ENCODE assay signal across 21 cellular contexts in genomic region chr20:23264545-23264944, GRCh38.
A peak's percentile ranks its signal among the peaks of the same experiment; 100 is the strongest.
DNase-seq lines count a peak whose midpoint lies in the region; ATAC-seq and TF ChIP-seq lines count a peak whose summit lies in the region.
"Had no signal": no experiment of that assay in that cellular context is flagged by ENCODE, and none has a peak within 500 bp of the region (broad histone marks: within the 10 kb centered on the region; RNA-seq: fewer than 3 reads in every experiment).

No MANE protein-coding gene starts in this region.

- H3K18ac ChIP-seq in H9 (ENCODE audit: insufficient read length, low read depth, low read length) (no peak overlapping the region), neuronal stem cell (ENCODE audit: low read length) (no peak overlapping the region)

- H2BK12ac ChIP-seq in H9 (ENCODE audit: insufficient read length, low read depth, low read length) (no peak overlapping the region), neuronal stem cell (ENCODE audit: low read length) (no peak overlapping the region)

- H3K36me3 Mint-ChIP-seq in H9 (ENCODE audit: insufficient read depth in 1 of 3, low read depth in 3 of 3): peaks cover 11 to 17% (median 11%) of the 10 kb centered on the region in 3 experiments; a peak in 6 of 7 replicates
- peaks cover 0 to 2% of the 10 kb centered on the region in 2 donors for H3K36me3 Mint-ChIP-seq in activated T-cell treated with anti-CD3 and anti-CD28 coated beads, Interleukin-2, amount 50 U/mL, for 72 hours (ENCODE audit: insufficient read depth in 2 of 2)
- H3K36me3 Mint-ChIP-seq: CD4-positive, alpha-beta memory T cell had no signal

- H3K14ac ChIP-seq in H9 (ENCODE audit: insufficient read depth, low read length) (no peak overlapping the region), neuronal stem cell (ENCODE audit: low read length) (peak overlapping the region; percentile 92)

- H3K79me1 ChIP-seq in H9 (ENCODE audit: insufficient read depth, low read depth, low read length, poor library complexity, severe bottlenecking): no peaks in the 10 kb centered on the region
- no peaks in the 10 kb centered on the region for H3K79me1 ChIP-seq in neuronal stem cell (ENCODE audit: low read depth, low read length)

- no peaks in the 10 kb centered on the region for H3K79me2 ChIP-seq in H9 (ENCODE audit: insufficient read depth, low read length)

- no peak overlapping the region for H3K56ac ChIP-seq in H9 (ENCODE audit: insufficient read length, low read depth, low read length)

- H2BK5ac ChIP-seq in H9 (ENCODE audit: insufficient read length, low read length) (no peak overlapping the region), neuronal stem cell (ENCODE audit: low read length) (no peak overlapping the region)

- H3T11ph ChIP-seq in H9 (ENCODE audit: low read length): no peak overlapping the region

- no peak overlapping the region for H4K91ac ChIP-seq in H9 (ENCODE audit: insufficient read length, low read depth, low read length)
- H4K91ac ChIP-seq in neuronal stem cell (ENCODE audit: low read depth, low read length, poor library complexity): no peak overlapping the region

- H3K4me1 ChIP-seq in H9 (ENCODE audit: insufficient read depth, low read length): no peaks in the 10 kb centered on the region
- peaks cover 0 to 1% of the 10 kb centered on the region in 2 donors for H3K4me1 ChIP-seq in neuronal stem cell (ENCODE audit: control insufficient read depth in 2 of 2, insufficient read depth in 1 of 2, low read depth in 1 of 2, low read length in 2 of 2)
- peaks cover 0 to 6% (median 1%) of the 10 kb centered on the region in 4 donors for H3K4me1 ChIP-seq in upper lobe of left lung
- H3K4me1 ChIP-seq: BE2C, HAP-1 had no signal

- H3K4me3 Mint-ChIP-seq in H9: no peak overlapping the region
- H3K4me3 Mint-ChIP-seq in activated T-cell treated with anti-CD3 and anti-CD28 coated beads, Interleukin-2, amount 50 U/mL, for 72 hours: no peak overlapping the region
- H3K4me3 Mint-ChIP-seq: CD4-positive, alpha-beta memory T cell; GM23338; HFFc6 had no signal

- H3K4me1 Mint-ChIP-seq in H9: peaks cover 0 to 2% of the 10 kb centered on the region in 2 experiments; a peak in 1 of 4 replicates
- no peaks in the 10 kb centered on the region for H3K4me1 Mint-ChIP-seq in activated T-cell treated with anti-CD3 and anti-CD28 coated beads, Interleukin-2, amount 50 U/mL, for 72 hours (ENCODE audit: low read depth)
- H3K4me1 Mint-ChIP-seq: CD4-positive, alpha-beta memory T cell; GM23338 had no signal

- no peaks in the 10 kb centered on the region for H4K20me1 ChIP-seq in H9 (ENCODE audit: control insufficient read depth, insufficient read depth, insufficient read length)
- H4K20me1 ChIP-seq: BLaER1 treated with 17β-estradiol and CSF1 and Interleukin-3, amounts not matched to agents 10 nM and 100 nM had no signal

- H3K9ac ChIP-seq in H9 (ENCODE audit: extremely low read depth, insufficient read length, low read length) (no peak overlapping the region), neuronal stem cell (ENCODE audit: low read depth, low read length, poor library complexity) (no peak overlapping the region)
- H3K9ac ChIP-seq: BLaER1 treated with 17β-estradiol and CSF1 and Interleukin-3, amounts not matched to agents 10 nM and 100 nM had no signal

- H3K27me3 ChIP-seq in H9 (ENCODE audit: insufficient read depth, low read length) (no peaks in the 10 kb centered on the region), neuronal stem cell (ENCODE audit: control insufficient read depth in 3 of 3, insufficient read depth in 3 of 3, low read depth in 1 of 3, low read length in 3 of 3) (no peaks in the 10 kb centered on the region), upper lobe of left lung (no peaks in the 10 kb centered on the region)
- H3K27me3 ChIP-seq: BE2C; BLaER1 treated with 17β-estradiol and CSF1 and Interleukin-3, amounts not matched to agents 10 nM and 100 nM had no signal

- WGBS in H9 (ENCODE audit: extremely low coverage, insufficient read length, low lambda C conversion rate): no CpG with 5 or more reads among the region's 4 CpGs
- no CpG with 5 or more reads among the region's 4 CpGs for WGBS in neuronal stem cell (ENCODE audit: extremely low coverage in 2 of 2, insufficient read length in 2 of 2, insufficient replicate concordance in 1 of 2), 2 donors
- WGBS in upper lobe of left lung, 2 donors: 93 to 94% methylated on average over 3 to 4 of the region's 4 CpGs

- H3K4me2 ChIP-seq in H9 (ENCODE audit: insufficient read depth, insufficient read length, low read length) (no peak overlapping the region), neuronal stem cell (ENCODE audit: insufficient read depth, low read length, poor library complexity, severe bottlenecking) (no peak overlapping the region)
- H3K4me2 ChIP-seq: A549, GM23338 had no signal

- TF ChIP-seq CTCF in H9 (conservative IDR thresholded peaks at IDR 0.05) (no peak), upper lobe of left lung (IDR thresholded peaks at IDR 0.05) (no peak)

- no peak overlapping the region for H4K5ac ChIP-seq in H9 (ENCODE audit: insufficient read length, low read depth, low read length)

- DNase-seq in H9 (peak; percentile 3), ecto neural progenitor cell (ENCODE audit: low spot score) (peak; percentile 13), neuronal stem cell (ENCODE audit: low spot score) (no peak), ureter (ENCODE audit: low spot score) (peak; percentile 23), upper lobe of left lung (no peak)
- DNase-seq in stimulated activated CD8-positive, alpha-beta memory T cell treated with anti-CD3 and anti-CD28 coated beads, Interleukin-4, amount 100 ng/mL, for 48 hours: no peak
- DNase-seq in activated T-cell treated with anti-CD3 and anti-CD28 coated beads, Interleukin-2, amount 50 U/mL, for 72 hours: no peak
- DNase-seq: 8988T; ACHN; AML-193; BE2C; Calu3; CD4-positive, alpha-beta memory T cell; COR-L47; DMS53; GF-D8; HFFc6 had no signal

- H3K9me3 ChIP-seq in H9 (ENCODE audit: control insufficient read depth, low read depth, low read length) (peaks cover 8% of the 10 kb centered on the region), neuronal stem cell (replicated peaks in 1 of 2; ENCODE audit: control insufficient read depth in 2 of 2, insufficient read depth in 1 of 2, low read depth in 1 of 2, low read length in 2 of 2) (peaks cover 0 to 10% of the 10 kb centered on the region in 2 donors), upper lobe of left lung (peaks cover 0 to 4% (median 1%) of the 10 kb centered on the region in 4 donors)
- H3K9me3 ChIP-seq: BE2C, HAP-1 had no signal

- H3K9me3 Mint-ChIP-seq in H9: peaks cover 20 to 21% of the 10 kb centered on the region in 2 experiments
- H3K9me3 Mint-ChIP-seq in activated T-cell treated with anti-CD3 and anti-CD28 coated beads, Interleukin-2, amount 50 U/mL, for 72 hours: peaks cover 9% of the 10 kb centered on the region in 2 donors

- H3K27ac ChIP-seq in H9 (ENCODE audit: insufficient read length, low read depth, low read length) (no peak overlapping the region), neuronal stem cell (replicated peaks; ENCODE audit: low read length) (no peak overlapping the region), upper lobe of left lung (no peak overlapping the region)
- H3K27ac ChIP-seq: A549; BLaER1 treated with 17β-estradiol and CSF1 and Interleukin-3, amounts not matched to agents 10 nM and 100 nM had no signal

- H3K36me3 ChIP-seq in neuronal stem cell (replicated peaks in 1 of 2; ENCODE audit: control insufficient read depth in 2 of 2, insufficient read depth in 2 of 2, low read length in 2 of 2) (no peaks in the 10 kb centered on the region), upper lobe of left lung (no peaks in the 10 kb centered on the region)
- H3K36me3 ChIP-seq: BE2C, HAP-1 had no signal

- H3K4me3 ChIP-seq in neuronal stem cell (ENCODE audit: low read length in 2 of 2): no peak overlapping the region
- no peak overlapping the region for H3K4me3 ChIP-seq in upper lobe of left lung
- H3K4me3 ChIP-seq: A549; BLaER1 treated with 17β-estradiol and CSF1 and Interleukin-3, amounts not matched to agents 10 nM and 100 nM; GM23338; HAP-1 had no signal

- no peak overlapping the region for H3K4ac ChIP-seq in H9 (ENCODE audit: low read depth, low read length)
- no peak overlapping the region for H3K4ac ChIP-seq in neuronal stem cell (ENCODE audit: low read length)

- H2AFZ ChIP-seq in H9 (ENCODE audit: low read length) (no peak overlapping the region), neuronal stem cell (ENCODE audit: low read length) (no peak overlapping the region)
- H2AFZ ChIP-seq: GM23338 had no signal

- no peak for TF ChIP-seq POLR2A in upper lobe of left lung (IDR thresholded peaks at IDR 0.05)

- TF ChIP-seq EP300 in upper lobe of left lung (IDR thresholded peaks at IDR 0.05): no peak

- no peak overlapping the region for H2BK20ac ChIP-seq in H9 (ENCODE audit: low read depth, low read length, poor library complexity, severe bottlenecking)

- H2AK5ac ChIP-seq in H9 (ENCODE audit: insufficient read length, low read length): no peak overlapping the region
- no peak overlapping the region for H2AK5ac ChIP-seq in neuronal stem cell (ENCODE audit: low read depth, low read length)

- no peaks in the 10 kb centered on the region for H3K23me2 ChIP-seq in H9 (ENCODE audit: insufficient read length, low read depth, low read length, poor library complexity, severe bottlenecking)

- peaks cover 4% of the 10 kb centered on the region; the same call in 1 of the 2 replicates for H3K27me3 Mint-ChIP-seq in H9 (ENCODE audit: low read depth)
- no peaks in the 10 kb centered on the region for H3K27me3 Mint-ChIP-seq in activated T-cell treated with anti-CD3 and anti-CD28 coated beads, Interleukin-2, amount 50 U/mL, for 72 hours (ENCODE audit: low read depth)

- no peak overlapping the region for H3K27ac Mint-ChIP-seq in H9
- H3K27ac Mint-ChIP-seq in activated T-cell treated with anti-CD3 and anti-CD28 coated beads, Interleukin-2, amount 50 U/mL, for 72 hours: no peak overlapping the region
- H3K27ac Mint-ChIP-seq: CD4-positive, alpha-beta memory T cell; GM23338; HFFc6 had no signal

- H4K8ac ChIP-seq in H9 (replicated peaks; ENCODE audit: insufficient read length, low read depth, low read length) (no peak overlapping the region), neuronal stem cell (ENCODE audit: low read depth, low read length) (no peak overlapping the region)

- no peak overlapping the region for H3K23ac ChIP-seq in H9 (ENCODE audit: insufficient read length, low read depth, low read length)
- H3K23ac ChIP-seq in neuronal stem cell (ENCODE audit: low read depth, low read length, poor library complexity): no peak overlapping the region

- ATAC-seq in activated T-cell treated with anti-CD3 and anti-CD28 coated beads, Interleukin-2, amount 50 U/mL, for 72 hours (replicated peaks in 1 of 2): no peak
- ATAC-seq in upper lobe of left lung (ENCODE audit: low FRiP score in 2 of 2): no peak
- ATAC-seq: A549, GM23338 had no signal

- H2BK15ac ChIP-seq in H9 (ENCODE audit: low read depth, low read length) (no peak overlapping the region), neuronal stem cell (ENCODE audit: low read length) (no peak overlapping the region)

- H2BK120ac ChIP-seq in H9 (ENCODE audit: low read depth, low read length, poor library complexity, severe bottlenecking) (no peak overlapping the region), neuronal stem cell (ENCODE audit: low read depth, low read length) (no peak overlapping the region)

Comparison
In these comparisons a context has a peak if more than half of its experiments do, and no peak if none do; other contexts are left out.
1. DNase-seq: peak in H9 (single experiment), ecto neural progenitor cell (single experiment) and ureter (single experiment); none in neuronal stem cell (single experiment), stimulated activated CD8-positive, alpha-beta memory T cell treated with anti-CD3 and anti-CD28 coated beads, Interleukin-4, amount 100 ng/mL, for 48 hours (single experiment), activated T-cell treated with anti-CD3 and anti-CD28 coated beads, Interleukin-2, amount 50 U/mL, for 72 hours (0 of 2) and upper lobe of left lung (0 of 2).